1 cellular context compared by ENCODE assay signal in genomic region chr18:73556904-73557303, GRCh38.
TF ChIP-seq lines count a peak whose summit lies in the region.

No MANE protein-coding gene starts in this region.

TF ChIP-seq in H1, 55 proteins besides CTCF, POLR2A, EP300 and RAD21:
- no peak for TF ChIP-seq ZNF274 (IDR thresholded peaks at IDR 0.05; ENCODE audit: borderline replicate concordance, extremely low read depth, low read length)
- TF ChIP-seq E2F6 (IDR thresholded peaks at IDR 0.05), result no peak
- TF ChIP-seq KDM5A (IDR thresholded peaks at IDR 0.05; ENCODE audit: low read length), result no peak
- no peak for TF ChIP-seq EGR1 (IDR thresholded peaks at IDR 0.05; ENCODE audit: borderline replicate concordance, low read depth, low read length)
- no peak for TF ChIP-seq POLR2AphosphoS5 (IDR thresholded peaks at IDR 0.05; ENCODE audit: low read depth, low read length)
- no peak for TF ChIP-seq YY1 (IDR thresholded peaks at IDR 0.05; ENCODE audit: low read depth, low read length)
- TF ChIP-seq SP4 (IDR thresholded peaks at IDR 0.05; ENCODE audit: low read length), result no peak
- no peak for TF ChIP-seq POU5F1 (IDR thresholded peaks at IDR 0.05; ENCODE audit: low read depth, low read length)
- no peak for TF ChIP-seq KDM1A (IDR thresholded peaks at IDR 0.05; ENCODE audit: borderline replicate concordance, low read length)
- no peak for TF ChIP-seq CHD2 (IDR thresholded peaks at IDR 0.05; ENCODE audit: low read length)
- TF ChIP-seq CHD1 (IDR thresholded peaks at IDR 0.05; ENCODE audit: low read depth, low read length), result no peak
- TF ChIP-seq HDAC6 (IDR thresholded peaks at IDR 0.05; ENCODE audit: low read depth, low read length), result no peak
- TF ChIP-seq TAF7 (optimal IDR thresholded peaks at IDR 0.05; ENCODE audit: borderline replicate concordance, low read depth, low read length), result no peak
- no peak for TF ChIP-seq TEAD4 (IDR thresholded peaks at IDR 0.05; ENCODE audit: low read depth, low read length)
